9 cellular contexts compared by ENCODE assay signal in genomic region chr7:81256991-81257390, GRCh38.
DNase-seq lines count a peak whose midpoint lies in the region; FAIRE-seq and TF ChIP-seq lines count a peak whose summit lies in the region.
"Had no signal": no experiment of that assay in that cellular context is flagged by ENCODE, and none has a peak within 500 bp of the region (broad histone marks: within the 10 kb centered on the region; RNA-seq: fewer than 3 reads in every experiment).

No MANE protein-coding gene starts in this region.

- no peak for FAIRE-seq in D721Med (lab: Jason Lieb, UNC)

- TF ChIP-seq CTCF in D721Med (IDR thresholded peaks at IDR 0.05; ENCODE audit: insufficient read depth, missing control alignments) (peak; percentile 28), epithelial cell of proximal tubule (conservative IDR thresholded peaks at IDR 0.05; ENCODE audit: low read depth, low read length) (peak; percentile 44)

- DNase-seq in D721Med (ENCODE audit: insufficient read length, low spot score) (no peak), NOMO-1 (lab: John Stamatoyannopoulos, UW; ENCODE audit: unreplicated experiment in 2 of 2) (peak; percentile 66 to 81), epithelial cell of proximal tubule (ENCODE audit: low read depth) (no peak), medulla oblongata (ENCODE audit: extremely low spot score) (peak; percentile 19), NCI-H2081 (lab: John Stamatoyannopoulos, UW) (no peak), NCI-H748 (lab: John Stamatoyannopoulos, UW; ENCODE audit: unreplicated experiment) (no peak), posterior cingulate gyrus (no peak)
- DNase-seq in activated CD4-positive, alpha-beta T cell treated with anti-CD3 and anti-CD28 coated beads, Interleukin-2, amount 50 U/mL, for 4 hours: no peak
- DNase-seq: activated T-cell treated with anti-CD3 and anti-CD28 coated beads, Interleukin-2, amount 50 U/mL, for 24 hours had no signal

- H3K4me3 ChIP-seq in epithelial cell of proximal tubule (ENCODE audit: low read depth, low read length): no peak overlapping the region

- intact Hi-C loops in posterior cingulate gyrus (cut with DNase I): no loop called here

Comparison
In these comparisons a context has a peak if more than half of its experiments do, and no peak if none do; other contexts are left out.
1. DNase-seq: peak in NOMO-1 (2 of 2) and medulla oblongata (single experiment); none in D721Med (single experiment), epithelial cell of proximal tubule (single experiment), NCI-H2081 (0 of 2), NCI-H748 (single experiment), activated CD4-positive, alpha-beta T cell treated with anti-CD3 and anti-CD28 coated beads, Interleukin-2, amount 50 U/mL, for 4 hours (0 of 2) and posterior cingulate gyrus (0 of 10).